Comparison of ENCODE assay signal across 16 cellular contexts in genomic region chr5:150496098-150496497, GRCh38. TPM values are rescaled to one million over a fixed set of nuclear protein-coding genes. Genes with fewer than 3 reads are reported as not detected.
DNase-seq lines count a peak whose midpoint lies in the region; ATAC-seq, FAIRE-seq and TF ChIP-seq lines count a peak whose summit lies in the region.
"Had no signal": no experiment of that assay in that cellular context is flagged by ENCODE, and none has a peak within 500 bp of the region (broad histone marks: within the 10 kb centered on the region; RNA-seq: fewer than 3 reads in every experiment).

No MANE protein-coding gene starts in this region.

- no peak overlapping the region for H3K4me3 ChIP-seq in BLaER1 treated with 17β-estradiol and CSF1 and Interleukin-3, amounts not matched to agents 10 nM and 100 nM
- H3K4me3 ChIP-seq in astrocyte (ENCODE audit: insufficient read depth, low read depth, low read length) (no peak overlapping the region), left lung (no peak overlapping the region), skeletal muscle tissue (ENCODE audit: low read length in 3 of 3) (no peak overlapping the region)

- H3K79me2 ChIP-seq in astrocyte (ENCODE audit: insufficient read depth, low read length): peaks cover 90% of the 10 kb centered on the region

- H3K27ac Mint-ChIP-seq in astrocyte (ENCODE audit: unreplicated experiment) (peak overlapping the region; percentile 84), immature natural killer cell (no peak overlapping the region)
- H3K27ac Mint-ChIP-seq: naive thymus-derived CD4-positive, alpha-beta T cell had no signal

- H3K9me3 ChIP-seq in BLaER1 treated with 17β-estradiol and CSF1 and Interleukin-3, amounts not matched to agents 10 nM and 100 nM (replicated peaks in 1 of 11): no peaks in the 10 kb centered on the region
- H3K9me3 ChIP-seq in astrocyte (ENCODE audit: insufficient read depth, low read depth, low read length) (no peaks in the 10 kb centered on the region), left lung (no peaks in the 10 kb centered on the region), skeletal muscle tissue (ENCODE audit: control insufficient read depth in 3 of 3, low read length in 3 of 3) (no peaks in the 10 kb centered on the region)

- ATAC-seq in left lung (no peak), GM21576 (IDR thresholded peaks at IDR 0.05; ENCODE audit: unreplicated experiment) (no peak)
- ATAC-seq: naive thymus-derived CD4-positive, alpha-beta T cell had no signal

- peaks cover 67 to 92% (median 80%) of the 10 kb centered on the region in 11 experiments for H4K20me1 ChIP-seq in BLaER1 treated with 17β-estradiol and CSF1 and Interleukin-3, amounts not matched to agents 10 nM and 100 nM
- peaks cover 68% of the 10 kb centered on the region for H4K20me1 ChIP-seq in astrocyte (ENCODE audit: insufficient read depth, low read length)

- no peak for FAIRE-seq in astrocyte (lab: Jason Lieb, UNC)
- FAIRE-seq: colon, TTC549 had no signal

- H3K9me3 Mint-ChIP-seq in astrocyte (ENCODE audit: unreplicated experiment) (no peaks in the 10 kb centered on the region), immature natural killer cell (no peaks in the 10 kb centered on the region)

- peak overlapping the region in 8 of 11 experiments; percentile 2 to 69 (median 38); a peak in 11 of 22 replicates for H3K27ac ChIP-seq in BLaER1 treated with 17β-estradiol and CSF1 and Interleukin-3, amounts not matched to agents 10 nM and 100 nM
- H3K27ac ChIP-seq in astrocyte (ENCODE audit: low read depth, low read length): peak overlapping the region; percentile 90
- peak overlapping the region; percentile 29 to 73 for H3K27ac ChIP-seq in left lung
- H3K27ac ChIP-seq in skeletal muscle tissue (ENCODE audit: low read depth, low read length): peak overlapping the region; percentile 68

- H3K36me3 Mint-ChIP-seq in astrocyte (ENCODE audit: low read depth, unreplicated experiment) (peaks cover 32% of the 10 kb centered on the region), immature natural killer cell (no peaks in the 10 kb centered on the region)
- H3K36me3 Mint-ChIP-seq: naive thymus-derived CD4-positive, alpha-beta T cell had no signal

- no peak overlapping the region for H2AFZ ChIP-seq in astrocyte (ENCODE audit: low read depth, low read length)

- intact Hi-C loops in left lung (cut with DNase I): no loop called here

- no peaks in the 10 kb centered on the region for H3K27me3 ChIP-seq in BLaER1 treated with 17β-estradiol and CSF1 and Interleukin-3, amounts not matched to agents 10 nM and 100 nM
- no peaks in the 10 kb centered on the region for H3K27me3 ChIP-seq in astrocyte (ENCODE audit: insufficient read depth, low read length)
- no peaks in the 10 kb centered on the region for H3K27me3 ChIP-seq in left lung
- no peaks in the 10 kb centered on the region for H3K27me3 ChIP-seq in skeletal muscle tissue (ENCODE audit: control insufficient read depth in 3 of 3, insufficient read depth in 3 of 3, low read length in 3 of 3)

- no peak for DNase-seq in astrocyte (ENCODE audit: low read depth)
- no peak for DNase-seq in left lung
- DNase-seq in immature natural killer cell: no peak
- no peak for DNase-seq in NCI-H1048 (lab: John Stamatoyannopoulos, UW)
- no peak for DNase-seq in medulla oblongata (ENCODE audit: extremely low spot score)
- DNase-seq: activated naive CD4-positive, alpha-beta T cell treated with anti-CD3 and anti-CD28 coated beads, Interleukin-2, amount 50 U/mL, for 16 hours; DMS79 treated with DMSO at 0.1 percent for 48 hours; islet precursor cell; Kasumi-1; naive thymus-derived CD4-positive, alpha-beta T cell; NCI-H2029 treated with DMSO at 0.1 percent for 48 hours had no signal

- peak overlapping the region in 10 of 11 experiments; percentile 43 to 82 (median 74); a peak in 20 of 22 replicates for H3K4me2 ChIP-seq in BLaER1 treated with 17β-estradiol and CSF1 and Interleukin-3, amounts not matched to agents 10 nM and 100 nM
- no peak overlapping the region for H3K4me2 ChIP-seq in astrocyte (ENCODE audit: low read length)

- peaks cover 67% of the 10 kb centered on the region for H3K4me1 Mint-ChIP-seq in astrocyte (ENCODE audit: low read depth, unreplicated experiment)
- H3K4me1 Mint-ChIP-seq in immature natural killer cell: no peaks in the 10 kb centered on the region

- H3K27me3 Mint-ChIP-seq in astrocyte (ENCODE audit: low read depth, unreplicated experiment): no peaks in the 10 kb centered on the region
- peaks cover 0 to 2% (median 0%) of the 10 kb centered on the region in 3 donors for H3K27me3 Mint-ChIP-seq in immature natural killer cell (ENCODE audit: low read depth in 3 of 3)
- H3K27me3 Mint-ChIP-seq: naive thymus-derived CD4-positive, alpha-beta T cell had no signal

- H3K4me3 Mint-ChIP-seq in astrocyte (ENCODE audit: unreplicated experiment) (no peak overlapping the region), immature natural killer cell (no peak overlapping the region)
- H3K4me3 Mint-ChIP-seq: naive thymus-derived CD4-positive, alpha-beta T cell had no signal

- TF ChIP-seq CTCF in astrocyte (IDR thresholded peaks at IDR 0.05; ENCODE audit: insufficient read depth, low read depth, low read length) (no peak), left lung (IDR thresholded peaks at IDR 0.05) (no peak)

- peaks cover 0 to 45% (median 14%) of the 10 kb centered on the region in 11 experiments; a peak in 15 of 22 replicates for H3K36me3 ChIP-seq in BLaER1 treated with 17β-estradiol and CSF1 and Interleukin-3, amounts not matched to agents 10 nM and 100 nM
- H3K36me3 ChIP-seq in astrocyte (ENCODE audit: insufficient read depth, low read length) (peaks cover 7% of the 10 kb centered on the region), left lung (peaks cover 0 to 10% of the 10 kb centered on the region in 2 donors), skeletal muscle tissue (ENCODE audit: control insufficient read depth in 3 of 3, insufficient read depth in 3 of 3, low read length in 3 of 3) (peaks cover 0 to 6% (median 5%) of the 10 kb centered on the region in 3 donors)

- H3K9ac ChIP-seq in BLaER1 treated with 17β-estradiol and CSF1 and Interleukin-3, amounts not matched to agents 10 nM and 100 nM: peak overlapping the region in 5 of 11 experiments; percentile 3 to 35 (median 17); a peak in 4 of 22 replicates
- H3K9ac ChIP-seq in astrocyte (ENCODE audit: low read length): peak overlapping the region; percentile 35
- no peak overlapping the region for H3K9ac ChIP-seq in skeletal muscle tissue (ENCODE audit: low read depth in 1 of 3, low read length in 3 of 3)

- peaks cover 55 to 69% (median 61%) of the 10 kb centered on the region in 10 experiments for H3K4me1 ChIP-seq in BLaER1 treated with 17β-estradiol and CSF1 and Interleukin-3, amounts not matched to agents 10 nM and 100 nM
- H3K4me1 ChIP-seq in astrocyte (ENCODE audit: insufficient read depth, low read length) (peaks cover 60% of the 10 kb centered on the region), left lung (peaks cover 35 to 77% of the 10 kb centered on the region in 2 donors), skeletal muscle tissue (ENCODE audit: control insufficient read depth in 3 of 3, insufficient read depth in 3 of 3, low read length in 3 of 3) (peaks cover 63 to 65% (median 64%) of the 10 kb centered on the region in 3 donors)

RNA-seq across cellular contexts. Expression of gene NDST1, which starts 11.8 kb away (rescaled TPM):
- total RNA-seq in astrocyte (293 and 321 TPM in 2 replicates), left lung (100 to 1,000 TPM in 1 of 2 donors, 10 to 100 TPM in 1; 89.3 to 100 TPM), skeletal muscle tissue (19.3 TPM)
- polyA plus RNA-seq in immature natural killer cell: 1 to 10 TPM; 1.2 to 3.2 (median 1.4) TPM

RNA-seq across cellular contexts. Expression of gene RPS14, which starts 46.6 kb away (rescaled TPM):
- 1,823 and 2,054 TPM in 2 replicates for total RNA-seq in astrocyte
- total RNA-seq in left lung: 1,000 to 10,000 TPM; 1,428 to 1,504 TPM
- 6,829 TPM for total RNA-seq in skeletal muscle tissue
- 1,000 to 10,000 TPM; 3,321 to 6,011 (median 3,509) TPM for polyA plus RNA-seq in immature natural killer cell

Comparison
In these comparisons a context has a peak if more than half of its experiments do, and no peak if none do; other contexts are left out.
1. H3K27ac ChIP-seq: peak in every context shown above with its lines; median percentile 90 in astrocyte; 68 in skeletal muscle tissue; 51 in left lung; 38 in BLaER1 treated with 17β-estradiol and CSF1 and Interleukin-3, amounts not matched to agents 10 nM and 100 nM.